23 cellular contexts compared by ENCODE assay signal in the genomic region with DNA sequence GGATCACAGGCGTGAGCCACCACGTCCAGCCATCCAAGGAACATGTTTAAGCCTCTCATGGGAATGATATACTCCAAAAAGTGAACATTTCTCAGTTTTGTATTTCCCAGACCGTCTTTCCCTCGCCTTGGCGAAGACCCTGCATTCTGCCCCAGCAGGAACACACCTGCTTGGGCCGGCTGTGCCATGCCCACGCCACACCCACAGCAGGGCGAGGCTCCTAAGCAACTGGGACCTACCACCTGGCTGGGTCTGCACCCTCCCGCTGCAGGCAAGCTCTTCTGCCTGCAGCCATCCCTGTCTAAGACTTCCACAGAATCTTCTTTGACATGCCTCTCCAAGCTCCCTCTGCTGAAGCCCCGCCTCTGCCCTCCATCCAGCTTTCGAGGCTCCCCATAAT. TPM values are rescaled to one million over a fixed set of nuclear protein-coding genes. Genes with fewer than 3 reads are reported as not detected.
"Had no signal": no experiment of that assay in that cellular context is flagged by ENCODE, and none has a peak within 500 bp of the region (broad histone marks: within the 10 kb centered on the region; RNA-seq: fewer than 3 reads in every experiment).

No MANE protein-coding gene starts in this region.

- H3K27ac Mint-ChIP-seq: dendritic cell treated with granulocyte-macrophage colony-stimulating factor and Interleukin-4, amounts not matched to agents 40 ng/mL and 50 ng/mL, for 4 days; effector memory CD8-positive, alpha-beta T cell; memory B cell; natural killer cell; progenitor cell of endocrine pancreas had no signal

- H3K27ac ChIP-seq: colonic mucosa, esophagus squamous epithelium, pancreas, thyroid gland, vagina had no signal

- H3K4me1 ChIP-seq: colonic mucosa, pancreas had no signal

- H3K9me3 Mint-ChIP-seq: dendritic cell treated with granulocyte-macrophage colony-stimulating factor and Interleukin-4, amounts not matched to agents 40 ng/mL and 50 ng/mL, for 4 days; effector memory CD8-positive, alpha-beta T cell; memory B cell; natural killer cell; stimulated activated naive CD8-positive, alpha-beta T cell treated with anti-CD3 and anti-CD28 coated beads, Interleukin-15, Interleukin-2, amounts not matched to agents 100 ng/mL and 50 ng/mL, for 24 hours had no signal

- H3K36me3 ChIP-seq: colonic mucosa, pancreas, thyroid gland had no signal

- ATAC-seq: effector memory CD8-positive, alpha-beta T cell; natural killer cell; pancreas; sciatic nerve had no signal

- DNase-seq: central memory CD4-positive, alpha-beta T cell; colonic mucosa; effector memory CD8-positive, alpha-beta T cell; erythroblast; esophagus squamous epithelium; foreskin melanocyte; natural killer cell; occipital lobe; pancreas; stimulated activated CD4-positive, alpha-beta T cell treated with anti-CD3 and anti-CD28 coated beads, Interleukin-15, amount 100 ng/mL, for 24 hours; stimulated activated CD4-positive, alpha-beta T cell treated with anti-CD3 and anti-CD28 coated beads, Interleukin-2, amount 100 ng/mL, for 48 hours; thyroid gland; trophoblast cell had no signal

- H3K4me3 Mint-ChIP-seq: dendritic cell treated with granulocyte-macrophage colony-stimulating factor and Interleukin-4, amounts not matched to agents 40 ng/mL and 50 ng/mL, for 4 days; effector memory CD8-positive, alpha-beta T cell; natural killer cell; stimulated activated naive CD8-positive, alpha-beta T cell treated with anti-CD3 and anti-CD28 coated beads, Interleukin-15, Interleukin-2, amounts not matched to agents 100 ng/mL and 50 ng/mL, for 24 hours had no signal

- H3K27me3 ChIP-seq: colonic mucosa, esophagus squamous epithelium, pancreas, right atrium auricular region, thyroid gland, vagina had no signal

- H3K27me3 Mint-ChIP-seq: dendritic cell treated with granulocyte-macrophage colony-stimulating factor and Interleukin-4, amounts not matched to agents 40 ng/mL and 50 ng/mL, for 4 days; effector memory CD8-positive, alpha-beta T cell; memory B cell; progenitor cell of endocrine pancreas; stimulated activated naive CD8-positive, alpha-beta T cell treated with anti-CD3 and anti-CD28 coated beads, Interleukin-15, Interleukin-2, amounts not matched to agents 100 ng/mL and 50 ng/mL, for 24 hours had no signal

- H3K36me3 Mint-ChIP-seq: natural killer cell had no signal

- H3K9me3 ChIP-seq: colonic mucosa, esophagus squamous epithelium, pancreas, right atrium auricular region, thyroid gland, vagina had no signal

- H3K4me3 ChIP-seq: colonic mucosa, esophagus squamous epithelium, lung, pancreas, right atrium auricular region, thyroid gland, vagina had no signal

RNA-seq across cellular contexts. Expression of gene DUSP9, which starts 51.6 kb away (rescaled TPM):
- total RNA-seq: mononuclear cell, natural killer cell, right atrium auricular region, skeletal muscle tissue, thyroid gland had no signal
